Comparison of ENCODE assay signal across 8 cellular contexts in the genomic region with DNA sequence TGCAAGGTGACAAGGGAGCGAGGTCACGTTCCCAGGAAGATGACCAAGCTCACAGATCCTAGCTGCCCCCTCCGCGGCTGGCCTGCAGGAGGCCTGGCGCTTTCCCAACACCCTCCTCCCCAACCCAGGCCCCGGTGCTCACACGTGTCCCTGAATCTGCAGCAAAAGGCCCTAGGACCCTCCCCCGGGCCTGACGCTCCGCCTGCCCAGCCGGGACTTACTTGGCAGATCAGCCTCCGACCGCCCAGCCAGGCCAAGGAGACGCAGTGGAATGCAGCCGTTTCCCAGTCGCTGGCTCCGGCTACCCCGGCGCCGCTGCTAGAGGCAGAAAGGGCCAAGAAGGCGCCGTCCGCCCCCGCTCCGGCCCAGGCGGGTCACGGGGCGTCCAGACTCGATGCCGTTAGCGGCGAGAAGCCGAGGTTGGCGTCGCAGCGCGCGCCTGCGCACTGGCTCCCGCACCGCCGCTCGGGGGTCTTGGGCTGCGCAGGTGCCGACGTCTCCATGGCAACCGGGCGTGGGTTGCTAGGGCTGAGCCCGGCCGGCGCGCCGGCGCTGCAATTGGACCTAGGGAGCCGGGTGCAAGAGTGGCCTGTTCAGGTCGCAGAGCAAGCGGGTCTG. TPM values are rescaled to one million over a fixed set of nuclear protein-coding genes. Genes with fewer than 3 reads are reported as not detected.
DNase-seq lines count a peak whose midpoint lies in the region; ATAC-seq, FAIRE-seq and TF ChIP-seq lines count a peak whose summit lies in the region.

TSS of gene PNMA8A (minus strand) at position 448 of the 618 bp plus-strand sequence. CDS start 528 bp downstream, outside the sequence.

- H3K4me1 ChIP-seq in K562 (replicated peaks in 1 of 2; ENCODE audit: control insufficient read depth in 2 of 2, insufficient read depth in 2 of 2, low read length in 2 of 2) (peaks cover 2 to 22% of the 10 kb centered on the region in 2 experiments; a peak in 3 of 5 replicates), iPS-15b (ENCODE audit: control insufficient read depth, insufficient read depth, low read length) (peaks cover 3% of the 10 kb centered on the region), skeletal muscle satellite cell (ENCODE audit: control insufficient read depth, insufficient read depth, low read length) (peaks cover 49% of the 10 kb centered on the region)

- peak within 1 kb of the TSS; percentile 70 for H3K27ac ChIP-seq in K562 (ENCODE audit: extremely low read depth, low read depth, low read length)
- no peak within 1 kb of the TSS for H3K27ac ChIP-seq in CD4-positive, alpha-beta T cell (ENCODE audit: low read depth, low read length)

- no peaks in the 10 kb centered on the region for H3K9me3 ChIP-seq in K562 (replicated peaks; ENCODE audit: control insufficient read depth, insufficient read depth, low read depth, low read length)
- H3K9me3 ChIP-seq in iPS-15b (ENCODE audit: control insufficient read depth, insufficient read depth, low read length), result no peaks in the 10 kb centered on the region
- no peaks in the 10 kb centered on the region for H3K9me3 ChIP-seq in skeletal muscle satellite cell (replicated peaks; ENCODE audit: low read length)
- H3K9me3 ChIP-seq in CD4-positive, alpha-beta T cell (ENCODE audit: control insufficient read depth, low read length), result no peaks in the 10 kb centered on the region

- H3K9me3 Mint-ChIP-seq in CD4-positive, alpha-beta T cell, result no peaks in the 10 kb centered on the region

- TF ChIP-seq POLR2A in K562 (conservative IDR thresholded peaks at IDR 0.05), result peak; percentile 78

- no peaks in the 10 kb centered on the region for H3K9me1 ChIP-seq in K562 (ENCODE audit: control insufficient read depth, insufficient read depth, low read length)

- WGBS in K562 (ENCODE audit: insufficient coverage, low coverage, missing lambda C conversion rate), result 7% methylated on average over 49 of the region's 57 CpGs

- peak within 1 kb of the TSS; percentile 81 for H2AFZ ChIP-seq in K562 (ENCODE audit: low read depth, low read length)

- peak; percentile 94 for ATAC-seq in K562
- ATAC-seq in GM19395 (IDR thresholded peaks at IDR 0.05; ENCODE audit: unreplicated experiment), result no peak
- no peak for ATAC-seq in GM18520 (IDR thresholded peaks at IDR 0.05; ENCODE audit: unreplicated experiment)
- ATAC-seq in CD4-positive, alpha-beta T cell (ENCODE audit: poor library complexity), result no peak

- H3K36me3 ChIP-seq in K562 (ENCODE audit: control insufficient read depth, insufficient read depth, low read length) (peaks cover 24% of the 10 kb centered on the region; the same call in 2 of the 3 replicates), iPS-15b (ENCODE audit: control insufficient read depth, insufficient read depth, low read length) (peaks cover 9% of the 10 kb centered on the region), skeletal muscle satellite cell (ENCODE audit: insufficient read depth, low read length) (no peaks in the 10 kb centered on the region)

- H3K4me3 Mint-ChIP-seq in CD4-positive, alpha-beta T cell, result no peak within 1 kb of the TSS

- POLR2A ChIA-PET in K562 (lab: Yijun Ruan, JAX), result interaction anchor here (1.0 to 1.3 kb wide), 2 partner anchors 12 to 69 kb away, joined by 3 read pairs; no protein-coding TSS in a partner anchor
- POLR2A ChIA-PET in CD4-positive, alpha-beta T cell (lab: Charles Lee), result no interaction called here

- TF ChIP-seq RAD21 in K562 (CRISPR knock-in tag; conservative IDR thresholded peaks at IDR 0.05 in 1 of 2, IDR thresholded peaks at IDR 0.05 in 1 of 2), result no peak

- no peak for TF ChIP-seq CTCF in K562 (IDR thresholded peaks at IDR 0.05 in 2 of 3, conservative IDR thresholded peaks at IDR 0.05 in 1 of 3; ENCODE audit: insufficient read depth in 2 of 3, low read depth in 1 of 3, low read length in 3 of 3)
- no peak for TF ChIP-seq CTCF in CD4-positive, alpha-beta T cell (IDR thresholded peaks at IDR 0.05)

- H3K27ac Mint-ChIP-seq in CD4-positive, alpha-beta T cell, result no peak within 1 kb of the TSS

- H3K4me3 ChIP-seq in K562, result peak within 1 kb of the TSS; percentile 74
- peak within 1 kb of the TSS; percentile 78 for H3K4me3 ChIP-seq in iPS-15b (ENCODE audit: low read depth, low read length)
- H3K4me3 ChIP-seq in skeletal muscle satellite cell (ENCODE audit: low read length), result peak within 1 kb of the TSS; percentile 69

- H3K4me2 ChIP-seq in K562 (ENCODE audit: insufficient read depth, low read length), result peak within 1 kb of the TSS; percentile 93
- peak within 1 kb of the TSS; percentile 93 for H3K4me2 ChIP-seq in skeletal muscle satellite cell (ENCODE audit: low read length)

- in situ Hi-C loops in K562 (cut with MboI), result no loop called here

- no TSS peak for BruUV-seq in K562 (replicated peaks; lab: Mats Ljungman, UMichigan)

- H3K27me3 ChIP-seq in K562 (ENCODE audit: control insufficient read depth in 2 of 2, insufficient read depth in 2 of 2, low read length in 2 of 2) (peaks cover 4 to 18% of the 10 kb centered on the region in 2 experiments; a peak in 4 of 5 replicates), iPS-15b (ENCODE audit: control insufficient read depth, insufficient read depth, low read length) (peaks cover 5% of the 10 kb centered on the region), skeletal muscle satellite cell (ENCODE audit: control insufficient read depth, insufficient read depth, low read length) (no peaks in the 10 kb centered on the region)
- peaks cover 55% of the 10 kb centered on the region for H3K27me3 ChIP-seq in CD4-positive, alpha-beta T cell (ENCODE audit: control insufficient read depth, insufficient read depth, low read length)

- H3K4me1 Mint-ChIP-seq in CD4-positive, alpha-beta T cell (ENCODE audit: low read depth), result peaks cover 6% of the 10 kb centered on the region

- no peaks in the 10 kb centered on the region for H4K20me1 ChIP-seq in K562 (replicated peaks; ENCODE audit: control insufficient read depth, insufficient read depth, low read length)

- H3K9ac ChIP-seq in K562 (ENCODE audit: insufficient read depth in 1 of 2, low read depth in 2 of 2, low read length in 2 of 2), result peak within 1 kb of the TSS; percentile 84 to 90
- H3K9ac ChIP-seq in iPS-15b (ENCODE audit: low read depth, low read length), result peak within 1 kb of the TSS; percentile 41
- peak within 1 kb of the TSS; percentile 71 for H3K9ac ChIP-seq in skeletal muscle satellite cell (ENCODE audit: low read depth, low read length)

- CTCF ChIA-PET in K562 (lab: Yijun Ruan, JAX; ENCODE audit: low intra/inter-chr PET ratio), result interaction anchor here (0.7 kb wide), 1 partner anchor 20 kb away, joined by 3 read pairs; no protein-coding TSS in a partner anchor
- CTCF ChIA-PET in CD4-positive, alpha-beta T cell (lab: Charles Lee), result no interaction called here

- peaks cover 12% of the 10 kb centered on the region for H3K79me2 ChIP-seq in K562 (ENCODE audit: control insufficient read depth, insufficient read depth, low read length)

- H3K27me3 Mint-ChIP-seq in CD4-positive, alpha-beta T cell, result peaks cover 59% of the 10 kb centered on the region

- H3K36me3 Mint-ChIP-seq in CD4-positive, alpha-beta T cell (ENCODE audit: low read depth), result no peaks in the 10 kb centered on the region

- TF ChIP-seq EP300 in K562 (IDR thresholded peaks at IDR 0.05; ENCODE audit: low read length), result no peak

- intact Hi-C loops in K562 (cut with micrococcal nuclease), result no loop called here
- intact Hi-C loops in CD4-positive, alpha-beta T cell (cut with DNase I, micrococcal nuclease), result no loop called here

- FAIRE-seq in K562 (lab: Jason Lieb, UNC), result no peak

- DNase-seq in AG20443 (ENCODE audit: low spot score) (peak; percentile 87), NCI-H1417 treated with DMSO at 0.1 percent for 48 hours (lab: John Stamatoyannopoulos, UW) (peak; percentile 54), K562 (ENCODE audit: extremely low read depth in 1 of 4, low spot score in 3 of 4) (peak; percentile 88 to 95 (median 90))
- DNase-seq in CD4-positive, alpha-beta T cell, result no peak

TF ChIP-seq in K562, 482 proteins besides CTCF, POLR2A, EP300 and RAD21 (continues in another document):
- no peak for TF ChIP-seq ZNF184 (CRISPR knock-in tag; IDR thresholded peaks at IDR 0.05)
- TF ChIP-seq, protein P1, sequence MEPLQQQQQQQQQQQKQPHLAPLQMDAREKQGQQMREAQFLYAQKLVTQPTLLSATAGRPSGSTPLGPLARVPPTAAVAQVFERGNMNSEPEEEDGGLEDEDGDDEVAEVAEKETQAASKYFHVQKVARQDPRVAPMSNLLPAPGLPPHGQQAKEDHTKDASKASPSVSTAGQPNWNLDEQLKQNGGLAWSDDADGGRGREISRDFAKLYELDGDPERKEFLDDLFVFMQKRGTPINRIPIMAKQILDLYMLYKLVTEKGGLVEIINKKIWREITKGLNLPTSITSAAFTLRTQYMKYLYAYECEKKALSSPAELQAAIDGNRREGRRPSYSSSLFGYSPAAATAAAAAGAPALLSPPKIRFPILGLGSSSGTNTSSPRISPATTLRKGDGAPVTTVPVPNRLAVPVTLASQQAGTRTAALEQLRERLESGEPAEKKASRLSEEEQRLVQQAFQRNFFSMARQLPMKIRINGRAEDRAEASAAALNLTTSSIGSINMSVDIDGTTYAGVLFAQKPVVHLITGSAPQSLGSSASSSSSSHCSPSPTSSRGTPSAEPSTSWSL (CRISPR knock-in tag; IDR thresholded peaks at IDR 0.05; ENCODE audit: borderline replicate concordance), result no peak
- TF ChIP-seq BACH1 (tag; IDR thresholded peaks at IDR 0.05), result no peak
- no peak for TF ChIP-seq ARNT (IDR thresholded peaks at IDR 0.05)
- no peak for TF ChIP-seq ZC3H4 (CRISPR knock-in tag; IDR thresholded peaks at IDR 0.05; ENCODE audit: borderline replicate concordance)

RNA-seq across cellular contexts. Expression of gene PNMA8A, which starts in this region (rescaled TPM):
- total RNA-seq in K562 (2011; cell fraction: chromatin; rRNA removed; ENCODE audit: low replicate concordance), result 11.8 and 15.0 TPM in 2 replicates
- 9.9 and 10.7 TPM in 2 replicates for total RNA-seq in K562 (2011; cell fraction: nucleolus; rRNA removed)
- 13.3 and 16.0 TPM in 2 replicates for total RNA-seq in K562 (2011; cell fraction: nucleoplasm; rRNA removed)
- total RNA-seq in K562 (2014; rRNA removed) (13.3 and 16.6 TPM in 2 replicates), K562 (2014; rRNA removed; fragmentation: Illumina TruSeq; extraction: Trizol) (18.4 and 19.5 TPM in 2 replicates), K562 (2015; rRNA removed; fragmentation: Illumina TruSeq; extraction: Trizol) (18.3 and 18.6 TPM in 2 replicates), K562 (2021) (14.9 and 16.3 TPM in 2 replicates)
- polyA plus RNA-seq in K562 (2011; rRNA removed) (20.1 and 23.8 TPM in 2 replicates), K562 (2014; fragmentation: Illumina TruSeq; extraction: Trizol) (17.8 and 18.5 TPM in 2 replicates), K562 (2014; fragmentation: Nextera tagmentation; extraction: Ambion mirVana) (1 to 10 TPM; 6.6 to 7.2 TPM), K562 (2014; rRNA removed) (13.2 and 16.7 TPM in 2 replicates)
- polyA plus RNA-seq in K562 (2011; cell fraction: cytosol; rRNA removed), result 9.2 and 16.4 TPM in 2 replicates
- polyA plus RNA-seq in K562 (2011; cell fraction: nucleus; rRNA removed), result 5.4 and 6.0 TPM in 2 replicates
- 14.2 and 18.1 TPM in 2 replicates for polyA plus RNA-seq in K562 (2012)
- polyA minus RNA-seq in K562 (2011; rRNA and poly(A)+ RNA removed), result 12.6 and 14.7 TPM in 2 replicates
- polyA minus RNA-seq in K562 (2011; cell fraction: cytosol; rRNA and poly(A)+ RNA removed), result 7.6 and 8.3 TPM in 2 replicates
- 2.0 and 4.9 TPM in 2 replicates for polyA minus RNA-seq in K562 (2011; cell fraction: nucleus; rRNA and poly(A)+ RNA removed)
- 1.5 and 5.3 TPM in 2 replicates for total RNA-seq in skeletal muscle satellite cell (2012; rRNA removed)
- not detected for total RNA-seq in CD4-positive, alpha-beta T cell

Comparison
In these comparisons a context has a peak if more than half of its experiments do, and no peak if none do; other contexts are left out.
1. RNA of gene PNMA8A (total RNA-seq): 9.9 to 19.5 TPM in K562; not detected in CD4-positive, alpha-beta T cell; every median in the first group is over 10 times any median in the second.
2. DNase-seq: peak in AG20443 (single experiment), NCI-H1417 treated with DMSO at 0.1 percent for 48 hours (single experiment) and K562 (4 of 4); none in CD4-positive, alpha-beta T cell (0 of 10).
3. Peak in every context shown above with its lines, with median percentiles within 50 percentile points of each other: H3K4me3 ChIP-seq and H3K9ac ChIP-seq.